In the genomic region with DNA sequence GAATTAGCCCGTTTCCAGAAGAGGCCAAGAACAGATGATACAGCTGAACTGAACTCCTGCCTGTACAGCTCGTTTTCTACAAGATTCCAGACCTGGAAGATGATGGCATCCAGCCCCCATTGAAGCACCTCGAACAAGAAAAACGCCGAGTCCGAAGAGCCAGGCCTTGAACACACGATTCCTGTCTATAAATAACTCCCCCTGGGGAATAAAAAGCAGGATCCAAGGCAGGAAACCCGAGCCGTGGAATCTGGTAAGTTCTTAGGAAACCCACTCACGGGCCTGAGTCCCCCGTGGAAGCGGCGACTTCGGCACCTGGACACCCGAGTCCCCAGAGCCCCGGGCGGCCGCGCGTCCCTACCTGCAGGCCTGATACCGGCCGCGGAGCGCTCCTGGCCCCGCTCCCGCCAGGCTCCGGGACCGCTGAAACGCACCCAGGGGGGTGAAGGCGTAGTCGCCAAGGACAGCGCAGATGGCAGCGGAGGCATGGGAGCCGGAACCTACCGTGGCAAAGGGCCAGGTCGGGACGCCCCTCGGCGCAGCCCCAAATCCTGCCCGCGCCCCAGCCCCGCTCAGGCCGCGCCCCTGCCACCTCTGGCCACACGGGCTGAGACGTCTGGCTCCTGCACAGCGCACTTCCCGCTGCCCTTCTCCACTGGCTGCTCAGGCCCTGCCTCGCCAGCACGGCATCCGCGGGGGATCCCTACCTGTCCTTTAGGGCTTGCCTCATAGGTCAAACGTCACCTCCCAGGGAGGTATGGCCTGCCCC, we compare ENCODE assay signal across 8 cellular contexts.
DNase-seq lines count a peak whose midpoint lies in the region; ATAC-seq lines count a peak whose summit lies in the region.

No MANE protein-coding gene starts in this region.

- H3K9me3 ChIP-seq in BLaER1 treated with 17β-estradiol and CSF1 and Interleukin-3, amounts not matched to agents 10 nM and 100 nM (replicated peaks in 1 of 11), result no peaks in the 10 kb centered on the region
- H3K9me3 ChIP-seq in HUES48 (ENCODE audit: control insufficient read depth, insufficient read depth, low read length), result no peaks in the 10 kb centered on the region

- no peaks in the 10 kb centered on the region for H3K27me3 Mint-ChIP-seq in stimulated activated memory B cell treated with anti-CD40 and anti-IgM and Interleukin-4, amounts not matched to agents 10 μg/mL and 1 μg/mL and 100 μg/mL, for 72 hours

- no peaks in the 10 kb centered on the region for H3K36me3 Mint-ChIP-seq in stimulated activated memory B cell treated with anti-CD40 and anti-IgM and Interleukin-4, amounts not matched to agents 10 μg/mL and 1 μg/mL and 100 μg/mL, for 72 hours

- H3K4me1 Mint-ChIP-seq in stimulated activated memory B cell treated with anti-CD40 and anti-IgM and Interleukin-4, amounts not matched to agents 10 μg/mL and 1 μg/mL and 100 μg/mL, for 72 hours, result peaks cover 35% of the 10 kb centered on the region

- peaks cover 15 to 30% (median 25%) of the 10 kb centered on the region in 11 experiments for H3K27me3 ChIP-seq in BLaER1 treated with 17β-estradiol and CSF1 and Interleukin-3, amounts not matched to agents 10 nM and 100 nM
- H3K27me3 ChIP-seq in HUES48 (ENCODE audit: control insufficient read depth, insufficient read depth, low read length), result peaks cover 21% of the 10 kb centered on the region

- no peaks in the 10 kb centered on the region for H3K9me3 Mint-ChIP-seq in stimulated activated memory B cell treated with anti-CD40 and anti-IgM and Interleukin-4, amounts not matched to agents 10 μg/mL and 1 μg/mL and 100 μg/mL, for 72 hours

- H3K27ac Mint-ChIP-seq in stimulated activated memory B cell treated with anti-CD40 and anti-IgM and Interleukin-4, amounts not matched to agents 10 μg/mL and 1 μg/mL and 100 μg/mL, for 72 hours, result peak overlapping the region; percentile 69

- peaks cover 0 to 18% (median 0%) of the 10 kb centered on the region in 11 experiments; a peak in 2 of 22 replicates for H4K20me1 ChIP-seq in BLaER1 treated with 17β-estradiol and CSF1 and Interleukin-3, amounts not matched to agents 10 nM and 100 nM

- peak overlapping the region; percentile 82 for H3K4me3 Mint-ChIP-seq in stimulated activated memory B cell treated with anti-CD40 and anti-IgM and Interleukin-4, amounts not matched to agents 10 μg/mL and 1 μg/mL and 100 μg/mL, for 72 hours

- H3K27ac ChIP-seq in BLaER1 treated with 17β-estradiol and CSF1 and Interleukin-3, amounts not matched to agents 10 nM and 100 nM, result peak overlapping the region in 1 of 11 experiments; percentile 11; a peak in 1 of 22 replicates
- H3K27ac ChIP-seq in HUES48 (ENCODE audit: low read depth, low read length), result no peak overlapping the region

- ATAC-seq in stimulated activated memory B cell treated with anti-CD40 and anti-IgM and Interleukin-4, amounts not matched to agents 10 μg/mL and 1 μg/mL and 100 μg/mL, for 72 hours, result peak; percentile 73

- peak overlapping the region; percentile 14 to 75 (median 57); a peak in 19 of 22 replicates for H3K9ac ChIP-seq in BLaER1 treated with 17β-estradiol and CSF1 and Interleukin-3, amounts not matched to agents 10 nM and 100 nM
- no peak overlapping the region for H3K9ac ChIP-seq in HUES48 (ENCODE audit: low read depth, low read length)

- H3K4me3 ChIP-seq in BLaER1 treated with 17β-estradiol and CSF1 and Interleukin-3, amounts not matched to agents 10 nM and 100 nM, result peak overlapping the region; percentile 47 to 70 (median 55)
- H3K4me3 ChIP-seq in HUES48 (ENCODE audit: low read depth, low read length), result peak overlapping the region; percentile 68

- H3K36me3 ChIP-seq in BLaER1 treated with 17β-estradiol and CSF1 and Interleukin-3, amounts not matched to agents 10 nM and 100 nM, result no peaks in the 10 kb centered on the region
- H3K36me3 ChIP-seq in HUES48 (ENCODE audit: control insufficient read depth, insufficient read depth, low read length), result no peaks in the 10 kb centered on the region

- DNase-seq in astrocyte of the hippocampus (ENCODE audit: low read depth, low spot score) (peak; percentile 44), iPS-NIHi11 (ENCODE audit: low spot score) (peak; percentile 46), Kasumi-1 (lab: John Stamatoyannopoulos, UW) (no peak), NCI-H1048 (lab: John Stamatoyannopoulos, UW) (no peak), pons (ENCODE audit: low spot score) (no peak)

- H3K4me2 ChIP-seq in BLaER1 treated with 17β-estradiol and CSF1 and Interleukin-3, amounts not matched to agents 10 nM and 100 nM, result peak overlapping the region; percentile 79 to 98 (median 94)

- peaks cover 31 to 43% (median 37%) of the 10 kb centered on the region in 10 experiments for H3K4me1 ChIP-seq in BLaER1 treated with 17β-estradiol and CSF1 and Interleukin-3, amounts not matched to agents 10 nM and 100 nM
- H3K4me1 ChIP-seq in HUES48 (ENCODE audit: control insufficient read depth, insufficient read depth, low read length), result peaks cover 9% of the 10 kb centered on the region

Comparison
In these comparisons a context has a peak if more than half of its experiments do, and no peak if none do; other contexts are left out.
1. DNase-seq: peak in astrocyte of the hippocampus (single experiment) and iPS-NIHi11 (single experiment); none in Kasumi-1 (0 of 2), NCI-H1048 (single experiment) and pons (single experiment).